ENCODE assay signal across 8 cellular contexts in the genomic region with DNA sequence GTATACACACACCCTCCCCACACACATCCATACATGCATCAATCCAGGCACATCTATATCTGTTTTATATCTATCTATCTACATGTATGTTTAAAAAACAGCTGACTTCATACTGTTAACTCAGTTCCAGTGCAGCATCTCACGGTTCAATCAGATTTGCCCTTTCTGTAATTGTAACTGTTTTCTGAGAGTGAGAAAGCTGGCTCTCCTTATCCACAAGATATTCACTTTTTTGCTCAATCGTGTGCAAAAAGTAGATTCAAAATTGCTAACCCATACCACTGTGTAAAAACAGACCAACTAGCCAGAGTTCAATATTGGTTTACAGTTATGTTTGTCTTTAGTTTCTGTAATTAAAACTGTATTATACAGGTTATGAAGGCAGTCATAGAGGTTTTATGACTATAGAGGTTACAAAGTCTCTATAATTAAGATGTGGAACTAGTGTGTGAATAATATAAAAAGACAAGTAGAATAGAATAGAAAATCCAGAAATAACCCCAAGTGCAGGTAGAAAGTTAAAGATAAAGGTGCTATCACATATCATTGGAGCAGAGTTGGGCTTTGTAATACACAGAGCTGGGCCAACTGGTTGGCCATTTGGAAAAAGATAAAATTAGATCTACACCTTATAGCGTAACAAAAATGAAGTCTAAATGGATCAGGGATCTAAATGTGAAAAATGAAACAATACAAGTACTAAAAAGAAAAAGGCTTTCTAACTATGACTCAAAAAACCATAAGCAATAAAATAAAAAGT. TPM values are rescaled to one million over a fixed set of nuclear protein-coding genes. Genes with fewer than 3 reads are reported as not detected.
DNase-seq lines count a peak whose midpoint lies in the region; ATAC-seq and TF ChIP-seq lines count a peak whose summit lies in the region.

No MANE protein-coding gene starts in this region.

- H3K4me1 ChIP-seq in A673 (ENCODE audit: insufficient read depth, low read length, poor library complexity, severe bottlenecking), result peaks cover 5% of the 10 kb centered on the region
- peaks cover 22% of the 10 kb centered on the region for H3K4me1 ChIP-seq in KMS-11 (ENCODE audit: low read depth, poor library complexity, severe bottlenecking)
- no peaks in the 10 kb centered on the region for H3K4me1 ChIP-seq in colonic mucosa

- H3K36me3 Mint-ChIP-seq in naive B cell, result peaks cover 0 to 4% of the 10 kb centered on the region in 2 donors

- H3K9me3 Mint-ChIP-seq in naive B cell, result peaks cover 2 to 14% (median 8%) of the 10 kb centered on the region in 7 donors

- POLR2A ChIA-PET in A673 (lab: Charles Lee; ENCODE audit: low non-redundant PET), result no interaction called here

- H3K27me3 Mint-ChIP-seq in naive B cell, result peaks cover 0 to 15% (median 0%) of the 10 kb centered on the region in 3 donors

- CTCF ChIA-PET in A673 (lab: Charles Lee), result no interaction called here

- peak overlapping the region; percentile 96; the same call in 1 of the 2 replicates for H2AFZ ChIP-seq in KMS-11 (ENCODE audit: low read depth)

- H3K4me3 ChIP-seq in A673 (ENCODE audit: low read depth, low read length, poor library complexity, severe bottlenecking) (peak overlapping the region; percentile 74), KMS-11 (IDR thresholded peaks at IDR 0.05; ENCODE audit: insufficient read depth, low read depth, low read length) (no peak overlapping the region), colonic mucosa (peak overlapping the region; percentile 64)

- DNase-seq in A673 (ENCODE audit: low spot score), result no peak
- DNase-seq in colonic mucosa, result no peak
- DNase-seq in naive B cell, result no peak
- DNase-seq in NCI-H187 (lab: John Stamatoyannopoulos, UW), result no peak
- no peak for DNase-seq in COLO829 (ENCODE audit: low spot score)
- no peak for DNase-seq in activated CD4-positive, alpha-beta T cell treated with anti-CD3 and anti-CD28 coated beads, Interleukin-2, amount 50 U/mL, for 48 hours

- H3K27ac Mint-ChIP-seq in naive B cell, result peak overlapping the region in 2 of 6 donors; percentile 27 to 65

- no peak overlapping the region for H3K27ac ChIP-seq in A673 (ENCODE audit: low read depth, low read length, poor library complexity, severe bottlenecking)
- no peak overlapping the region for H3K27ac ChIP-seq in KMS-11
- H3K27ac ChIP-seq in colonic mucosa, result no peak overlapping the region

- H3K4me3 Mint-ChIP-seq in naive B cell, result peak overlapping the region in 7 of 8 donors; percentile 2 to 98 (median 93)

- H3K9me3 ChIP-seq in A673 (ENCODE audit: low read depth, low read length, poor library complexity, severe bottlenecking) (peaks cover 2% of the 10 kb centered on the region), colonic mucosa (no peaks in the 10 kb centered on the region)

- peaks cover 16 to 21% (median 18%) of the 10 kb centered on the region in 3 donors for H3K4me1 Mint-ChIP-seq in naive B cell

- H4K20me1 ChIP-seq in KMS-11 (ENCODE audit: insufficient read depth), result no peaks in the 10 kb centered on the region

- H3K27me3 ChIP-seq in A673 (replicated peaks; ENCODE audit: insufficient read depth, low read depth, low read length, poor library complexity) (no peaks in the 10 kb centered on the region), KMS-11 (ENCODE audit: insufficient read depth, low read depth) (no peaks in the 10 kb centered on the region), colonic mucosa (no peaks in the 10 kb centered on the region)

- ATAC-seq in naive B cell (ENCODE audit: low read depth in 2 of 2) (no peak), HG02884 (IDR thresholded peaks at IDR 0.05; ENCODE audit: unreplicated experiment) (no peak)

- no peaks in the 10 kb centered on the region for H3K79me2 ChIP-seq in KMS-11 (ENCODE audit: insufficient read depth, low read depth)

- no TSS peak for BruUV-seq in A673 (replicated peaks; lab: Mats Ljungman, UMichigan)

- intact Hi-C loops in A673 (cut with micrococcal nuclease; ENCODE audit: unreplicated experiment) (no loop called here), colonic mucosa (cut with DNase I) (no loop called here)

- H3K9ac ChIP-seq in KMS-11, result no peak overlapping the region
- H3K9ac ChIP-seq in colonic mucosa (ENCODE audit: low read depth in 2 of 2, low read length in 2 of 2), result peak overlapping the region in 1 of 2 donors; percentile 74

- H3K36me3 ChIP-seq in A673 (ENCODE audit: insufficient read depth, low read length, poor library complexity, severe bottlenecking) (no peaks in the 10 kb centered on the region), KMS-11 (ENCODE audit: insufficient read depth) (peaks cover 4% of the 10 kb centered on the region; the same call in 1 of the 2 replicates), colonic mucosa (no peaks in the 10 kb centered on the region)

- TF ChIP-seq CTCF in A673 (conservative IDR thresholded peaks at IDR 0.05; ENCODE audit: low read depth, low read length) (no peak), KMS-11 (conservative IDR thresholded peaks at IDR 0.05; ENCODE audit: low read depth, low read length) (no peak), colonic mucosa (IDR thresholded peaks at IDR 0.05) (no peak)

- peak overlapping the region; percentile 72 for H3K4me2 ChIP-seq in KMS-11

RNA-seq across cellular contexts. Expression of a gene that starts 20.1 kb away (rescaled TPM):
- total RNA-seq in A673 (2021) (0.26 TPM in 1 of 2 replicates, not detected in the other), colonic mucosa (1 to 10 TPM in 1 of 2 donors, under 1 TPM in 1; 0.25 to 1.4 TPM)
- not detected for polyA plus RNA-seq in naive B cell (ENCODE audit: low read depth in 6 of 6)
